Comparison of ENCODE assay signal across 8 cellular contexts in the genomic region with DNA sequence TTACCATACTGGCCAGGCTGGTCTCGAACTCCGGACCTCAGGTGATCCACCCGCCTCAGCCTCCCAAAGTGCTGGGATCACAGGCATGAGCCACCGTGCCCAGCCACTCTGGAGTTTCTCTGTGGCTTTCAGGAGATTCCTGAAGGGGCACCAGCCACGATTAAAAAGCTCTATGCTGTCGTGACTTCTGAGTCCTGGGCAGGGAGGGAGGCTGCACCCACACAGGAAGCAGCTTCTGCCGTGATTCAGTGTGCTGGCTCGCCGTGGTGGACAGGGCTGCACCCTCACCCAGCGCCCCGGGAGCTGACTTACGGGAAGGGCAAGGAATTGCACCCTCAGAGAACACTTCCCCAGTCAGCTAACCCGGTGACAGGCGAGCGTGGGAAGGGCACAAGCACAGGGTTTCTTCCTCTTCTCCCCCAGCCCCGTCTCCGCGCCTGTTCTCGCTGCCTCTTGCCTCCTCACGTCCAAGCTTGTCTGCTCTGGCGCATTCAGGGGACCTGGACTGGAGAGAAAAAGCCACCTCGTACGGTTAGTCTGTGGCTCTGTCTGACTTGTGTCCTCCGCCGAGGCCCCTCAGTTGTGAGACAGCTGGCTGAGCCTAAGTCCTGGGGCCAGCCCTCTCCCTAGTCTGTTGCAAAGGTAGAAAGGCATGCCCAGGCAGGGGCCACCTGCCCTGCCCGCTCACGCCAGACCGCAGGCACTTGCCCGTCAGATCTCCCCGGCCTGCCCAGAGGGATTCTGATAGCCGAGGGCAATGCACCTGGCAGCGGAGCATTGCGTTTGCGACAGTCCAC.
DNase-seq lines count a peak whose midpoint lies in the region; TF ChIP-seq lines count a peak whose summit lies in the region.

No MANE protein-coding gene starts in this region.

- H3K27ac ChIP-seq in breast epithelium (peak overlapping the region; percentile 97 to 98), mesendoderm (ENCODE audit: low read depth, low read length) (no peak overlapping the region)

- no peak overlapping the region for H2BK15ac ChIP-seq in mesendoderm (replicated peaks; ENCODE audit: low read depth)

- H3K9ac ChIP-seq in mesendoderm (ENCODE audit: low read length) = no peak overlapping the region

- H3K56ac ChIP-seq in mesendoderm (ENCODE audit: low read length) = peak overlapping the region; percentile 64

- peaks cover 9% of the 10 kb centered on the region for H3K79me1 ChIP-seq in mesendoderm (ENCODE audit: low read length)

- no peak overlapping the region for H2AK5ac ChIP-seq in mesendoderm (ENCODE audit: low read length)

- H2BK5ac ChIP-seq in mesendoderm (ENCODE audit: low read length) = no peak overlapping the region

- H3K79me2 ChIP-seq in mesendoderm (ENCODE audit: control insufficient read depth, insufficient read depth, low read length) = peaks cover 39% of the 10 kb centered on the region

- no peak overlapping the region for H3K4me2 ChIP-seq in mesendoderm (ENCODE audit: low read length)

- no peak overlapping the region for H3K18ac ChIP-seq in mesendoderm (ENCODE audit: low read length)

- no peak overlapping the region for H4K8ac ChIP-seq in mesendoderm (ENCODE audit: low read depth, low read length)

- peak overlapping the region; percentile 89 for H3K23ac ChIP-seq in mesendoderm (ENCODE audit: low read length)

- H3K36me3 ChIP-seq in breast epithelium (no peaks in the 10 kb centered on the region), mesendoderm (ENCODE audit: control insufficient read depth, insufficient read depth, low read length) (no peaks in the 10 kb centered on the region)

- no CpG with 5 or more reads among the region's 34 CpGs for WGBS in mesendoderm (ENCODE audit: extremely low coverage, insufficient coverage, low lambda C conversion rate)

- H3K4me1 ChIP-seq in breast epithelium (peaks cover 6 to 18% of the 10 kb centered on the region in 2 donors), mesendoderm (ENCODE audit: control insufficient read depth, low read depth, low read length) (peaks cover 16% of the 10 kb centered on the region)

- TF ChIP-seq POLR2A in breast epithelium (IDR thresholded peaks at IDR 0.05) = no peak

- no peak overlapping the region for H3K4me3 ChIP-seq in AG10803 (ENCODE audit: low read length)
- H3K4me3 ChIP-seq in breast epithelium = peak overlapping the region in 2 of 3 donors; percentile 15 to 44
- H3K4me3 ChIP-seq in mesendoderm (ENCODE audit: low read length) = no peak overlapping the region

- H2BK120ac ChIP-seq in mesendoderm (ENCODE audit: low read depth, low read length) = no peak overlapping the region

- H3K9me3 ChIP-seq in breast epithelium = no peaks in the 10 kb centered on the region

- no peak overlapping the region for H3K4ac ChIP-seq in mesendoderm (ENCODE audit: low read depth, low read length)

- intact Hi-C loops in breast epithelium (cut with DNase I; ENCODE audit: low total_unique reads) = no loop called here

- peak; percentile 5; the same call in 1 of the 2 replicates for TF ChIP-seq CTCF in AG10803 (conservative IDR thresholded peaks at IDR 0.05; ENCODE audit: low read length)
- no peak for TF ChIP-seq CTCF in breast epithelium (IDR thresholded peaks at IDR 0.05)
- TF ChIP-seq CTCF in GM10266 (IDR thresholded peaks at IDR 0.05; ENCODE audit: control insufficient read depth, insufficient read depth, low read depth, missing control alignments) = no peak

- H4K5ac ChIP-seq in mesendoderm (ENCODE audit: low read length) = no peak overlapping the region

- H3K27me3 ChIP-seq in breast epithelium = no peaks in the 10 kb centered on the region
- no peaks in the 10 kb centered on the region for H3K27me3 ChIP-seq in mesendoderm (ENCODE audit: insufficient read depth, low read length, poor library complexity)

- peak; percentile 93 for DNase-seq in AG10803 (ENCODE audit: low read depth)
- peak; percentile 68 for DNase-seq in MV-4-11 (lab: John Stamatoyannopoulos, UW)
- DNase-seq in breast epithelium (ENCODE audit: low spot score in 2 of 2) = peak; percentile 68 to 81
- DNase-seq in mesendoderm = no peak
- no peak for DNase-seq in GM10266 (ENCODE audit: extremely low spot score)
- DNase-seq in NCI-H345 (lab: John Stamatoyannopoulos, UW) = no peak
- no peak for DNase-seq in activated gamma-delta T cell (lab: John Stamatoyannopoulos, UW)
- DNase-seq in NCI-H1436 (lab: John Stamatoyannopoulos, UW) = no peak

Comparison
In these comparisons a context has a peak if more than half of its experiments do, and no peak if none do; other contexts are left out.
1. DNase-seq: peak in AG10803 (single experiment), MV-4-11 (single experiment) and breast epithelium (2 of 2); none in mesendoderm (single experiment), GM10266 (single experiment), NCI-H345 (single experiment), activated gamma-delta T cell (single experiment) and NCI-H1436 (single experiment).
2. H3K4me3 ChIP-seq: peak in breast epithelium (2 of 3); none in AG10803 (single experiment) and mesendoderm (single experiment).